17 cellular contexts compared by ENCODE assay signal in the genomic region with DNA sequence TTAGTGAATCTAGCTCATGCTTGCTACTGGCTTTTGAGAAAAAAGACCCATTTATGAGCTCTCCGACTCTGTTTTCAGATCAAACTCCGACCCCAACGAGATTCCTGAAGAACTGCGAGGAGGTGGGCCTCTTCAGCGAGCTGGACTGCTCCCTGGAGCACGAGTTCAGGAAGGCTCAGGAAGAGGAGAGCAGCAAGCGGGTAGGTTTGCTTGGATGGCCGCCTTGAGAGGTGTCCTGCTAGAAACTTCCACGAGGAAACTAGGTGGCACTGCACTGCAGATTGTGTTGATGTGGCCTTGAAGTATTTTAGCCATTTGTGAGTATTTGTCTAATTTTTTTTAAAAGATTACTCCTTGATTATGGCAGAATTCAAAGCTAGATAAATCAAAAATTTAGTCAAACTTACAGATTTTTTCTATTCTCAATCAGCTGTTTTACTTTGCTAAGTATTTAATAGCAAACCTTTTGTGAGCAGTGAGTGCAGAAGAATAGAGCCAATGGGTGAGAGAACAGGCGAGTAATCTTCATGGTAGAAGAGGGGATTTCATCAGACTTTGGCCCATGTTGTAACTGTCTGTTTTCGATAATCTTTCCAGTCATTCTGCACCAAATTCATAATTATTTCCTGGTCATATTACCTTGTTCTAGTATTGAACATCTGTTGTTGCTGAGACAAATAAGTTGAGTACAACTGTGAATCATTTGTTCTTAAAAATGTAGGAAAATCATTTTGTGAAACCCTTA.
"Had no signal": no experiment of that assay in that cellular context is flagged by ENCODE, and none has a peak within 500 bp of the region (broad histone marks: within the 10 kb centered on the region; RNA-seq: fewer than 3 reads in every experiment).

No MANE protein-coding gene starts in this region.

- H3K27me3 ChIP-seq: spleen, thyroid gland had no signal

- H3K4me1 ChIP-seq: prostate gland had no signal

- ATAC-seq: right cardiac atrium had no signal

- H3K27ac ChIP-seq: epithelial cell of prostate, left ventricle myocardium inferior, prostate gland, spleen, thyroid gland had no signal

- H3K36me3 Mint-ChIP-seq: activated naive CD8-positive, alpha-beta T cell treated with anti-CD3 and anti-CD28 coated beads for 36 hours; memory B cell had no signal

- H3K9me3 Mint-ChIP-seq: activated CD4-positive, alpha-beta T cell treated with anti-CD3 and anti-CD28 coated beads, Interleukin-2, amount 10 ng/mL, durations not matched to agents 7 days and 5 days; activated naive CD8-positive, alpha-beta T cell treated with anti-CD3 and anti-CD28 coated beads for 36 hours; activated T-helper 1 cell treated with anti-CD3 and anti-CD28 coated beads, Interleukin-12 subunit alpha, Interleukin-12 subunit beta, Interleukin-2, Interleukin-4 antibody, amounts not matched to agents 30 ng/mL and 10 ng/mL and 1 ng/mL, durations not matched to agents 14 hours and 24 hours and 36 hours; memory B cell; nephron had no signal

- H3K36me3 ChIP-seq: left ventricle myocardium inferior, prostate gland, spleen, thyroid gland had no signal

- H3K4me3 Mint-ChIP-seq: activated CD4-positive, alpha-beta T cell treated with anti-CD3 and anti-CD28 coated beads, Interleukin-2, amount 10 ng/mL, durations not matched to agents 7 days and 5 days; activated naive CD8-positive, alpha-beta T cell treated with anti-CD3 and anti-CD28 coated beads for 36 hours; activated T-helper 1 cell treated with anti-CD3 and anti-CD28 coated beads, Interleukin-12 subunit alpha, Interleukin-12 subunit beta, Interleukin-2, Interleukin-4 antibody, amounts not matched to agents 30 ng/mL and 10 ng/mL and 1 ng/mL, durations not matched to agents 14 hours and 24 hours and 36 hours; memory B cell; nephron had no signal

- DNase-seq: activated CD4-positive, alpha-beta T cell treated with anti-CD3 and anti-CD28 coated beads, Interleukin-2, amount 10 ng/mL, durations not matched to agents 7 days and 5 days; activated CD8-positive, alpha-beta memory T cell treated with anti-CD3 and anti-CD28 coated beads for 24 hours; activated naive CD8-positive, alpha-beta T cell treated with anti-CD3 and anti-CD28 coated beads for 36 hours; cortex of kidney; effector memory CD4-positive, alpha-beta T cell; hippocampal formation; kidney; left ventricle myocardium inferior; occipital lobe; right cardiac atrium; spleen; thyroid gland had no signal

- H3K9me3 ChIP-seq: left ventricle myocardium inferior, prostate gland, spleen, thyroid gland had no signal

- H3K4me3 ChIP-seq: left ventricle myocardium inferior, prostate gland, spleen, thyroid gland had no signal
